13 cellular contexts compared by ENCODE assay signal in the genomic region with DNA sequence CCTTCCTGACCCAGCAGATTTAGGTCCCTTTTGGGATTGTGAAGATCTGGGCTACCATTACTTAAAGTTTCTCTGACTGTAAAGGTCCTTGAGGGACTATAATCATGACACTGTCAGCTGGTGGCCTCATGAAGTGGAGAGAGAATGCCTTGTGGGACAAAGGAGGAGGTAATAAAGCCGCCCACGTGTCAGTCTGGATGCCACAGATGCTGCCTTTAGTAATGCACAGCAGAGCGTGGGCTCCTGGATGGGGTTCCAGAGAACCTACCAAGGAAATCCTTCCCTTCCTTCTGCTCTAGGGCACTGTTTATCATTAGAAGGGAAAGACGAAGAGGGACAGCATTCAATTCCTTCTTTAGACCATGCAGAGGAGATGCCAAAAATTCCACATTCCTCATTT.
DNase-seq lines count a peak whose midpoint lies in the region; ATAC-seq and TF ChIP-seq lines count a peak whose summit lies in the region.
"Had no signal": no experiment of that assay in that cellular context is flagged by ENCODE, and none has a peak within 500 bp of the region (broad histone marks: within the 10 kb centered on the region; RNA-seq: fewer than 3 reads in every experiment).

No MANE protein-coding gene starts in this region.

- no peak overlapping the region for H2AFZ ChIP-seq in IMR-90 (replicated peaks; ENCODE audit: low read length, poor library complexity)

- TF ChIP-seq RAD21 in IMR-90 (IDR thresholded peaks at IDR 0.05; ENCODE audit: low read length) = no peak

- H3K27ac ChIP-seq in IMR-90 (ENCODE audit: insufficient read depth, low read length) = peak overlapping the region; percentile 61
- H3K27ac ChIP-seq in endodermal cell (ENCODE audit: low read depth, low read length) = no peak overlapping the region
- H3K27ac ChIP-seq: C4-2B had no signal

- H2AK5ac ChIP-seq in IMR-90 (ENCODE audit: low read depth, low read length) = peak overlapping the region; percentile 54; the same call in 1 of the 2 replicates

- in situ Hi-C loops in IMR-90 (cut with MboI; ENCODE audit: low sequenced_read_pairs) = no loop called here

- H4K5ac ChIP-seq in IMR-90 (ENCODE audit: low read depth, low read length) = peak overlapping the region; percentile 58

- peak overlapping the region; percentile 77 for H3K18ac ChIP-seq in IMR-90 (ENCODE audit: low read depth, low read length)

- peak overlapping the region; percentile 34 for H2AK9ac ChIP-seq in IMR-90 (replicated peaks; ENCODE audit: low read depth, low read length, poor library complexity)

- H3K9me3 Mint-ChIP-seq in endodermal cell (no peaks in the 10 kb centered on the region), osteocyte (ENCODE audit: unreplicated experiment) (no peaks in the 10 kb centered on the region)

- H4K91ac ChIP-seq in IMR-90 (ENCODE audit: insufficient read depth, low read depth, low read length) = peak overlapping the region; percentile 92

- peaks cover 17% of the 10 kb centered on the region for H3K4me1 ChIP-seq in IMR-90 (ENCODE audit: control insufficient read depth, insufficient read depth, low read length)
- no peaks in the 10 kb centered on the region for H3K4me1 ChIP-seq in endodermal cell (ENCODE audit: control insufficient read depth, insufficient read depth, low read length)

- H3K4me3 Mint-ChIP-seq in endodermal cell (no peak overlapping the region), osteocyte (ENCODE audit: unreplicated experiment) (peak overlapping the region; percentile 29)

- no peaks in the 10 kb centered on the region for H3K27me3 Mint-ChIP-seq in endodermal cell (ENCODE audit: insufficient read depth)
- H3K27me3 Mint-ChIP-seq in osteocyte (ENCODE audit: unreplicated experiment) = no peaks in the 10 kb centered on the region

- peak overlapping the region; percentile 44 to 81; a peak in 3 of 4 replicates for H4K8ac ChIP-seq in IMR-90 (ENCODE audit: low read depth in 2 of 2, low read length in 2 of 2)

- H3K9me3 ChIP-seq in IMR-90 (ENCODE audit: control insufficient read depth, insufficient read depth, low read length) (no peaks in the 10 kb centered on the region), endodermal cell (ENCODE audit: control insufficient read depth, low read length) (no peaks in the 10 kb centered on the region)

- CTCF ChIA-PET in IMR-90 (lab: Yijun Ruan, JAX) = interaction anchor here (1.0 to 1.5 kb wide), 3 partner anchors 19 to 172 kb away, joined by 3 read pairs; no protein-coding TSS in a partner anchor

- TF ChIP-seq CTCF in IMR-90 (conservative IDR thresholded peaks at IDR 0.05; ENCODE audit: low read depth, low read length) (no peak), endodermal cell (conservative IDR thresholded peaks at IDR 0.05) (no peak), osteocyte (IDR thresholded peaks at IDR 0.05) (no peak)

- peak overlapping the region; percentile 68 for H2BK120ac ChIP-seq in IMR-90 (ENCODE audit: low read depth, low read length)

- H3K9me1 ChIP-seq in IMR-90 (ENCODE audit: insufficient read depth, low read length) = peaks cover 5% of the 10 kb centered on the region

- H3K36me3 ChIP-seq in IMR-90 (ENCODE audit: control insufficient read depth, insufficient read depth, low read length) (peaks cover 6% of the 10 kb centered on the region), endodermal cell (ENCODE audit: control insufficient read depth, insufficient read depth, low read length) (peaks cover 7% of the 10 kb centered on the region)

- H3K4me3 ChIP-seq in IMR-90 (ENCODE audit: insufficient read depth, low read depth, low read length) (no peak overlapping the region), endodermal cell (ENCODE audit: low read length) (no peak overlapping the region)

- H3K4me2 ChIP-seq in IMR-90 (ENCODE audit: low read depth, low read length) = peak overlapping the region; percentile 38

- peak overlapping the region; percentile 89 for H2BK15ac ChIP-seq in IMR-90 (ENCODE audit: low read depth, low read length)

- peak overlapping the region; percentile 69 for H2BK20ac ChIP-seq in IMR-90 (ENCODE audit: low read depth, low read length)

- dilution Hi-C loops in IMR-90 (cut with HindIII; ENCODE audit: low sequenced_read_pairs, unreplicated experiment) = no loop called here

- H3K4me1 Mint-ChIP-seq in endodermal cell (peaks cover 16% of the 10 kb centered on the region), osteocyte (ENCODE audit: unreplicated experiment) (peaks cover 80% of the 10 kb centered on the region)

- BruUV-seq in IMR-90 (replicated peaks; lab: Mats Ljungman, UMichigan) = no TSS peak

- H3K4ac ChIP-seq in IMR-90 (ENCODE audit: low read depth, low read length) = peak overlapping the region; percentile 93

- peak overlapping the region; percentile 75 for H3K27ac Mint-ChIP-seq in endodermal cell
- H3K27ac Mint-ChIP-seq in osteocyte (ENCODE audit: unreplicated experiment) = peak overlapping the region; percentile 78

- H3K27me3 ChIP-seq in IMR-90 (ENCODE audit: control insufficient read depth, insufficient read depth, low read length) = no peaks in the 10 kb centered on the region
- H3K27me3 ChIP-seq in endodermal cell (ENCODE audit: control insufficient read depth, insufficient read depth, low read length, poor library complexity, severe bottlenecking) = no peaks in the 10 kb centered on the region

- H4K20me1 ChIP-seq in IMR-90 (ENCODE audit: insufficient read depth, low read length) = peaks cover 14% of the 10 kb centered on the region; the same call in 1 of the 2 replicates

- no peak for TF ChIP-seq POLR2A in IMR-90 (IDR thresholded peaks at IDR 0.05; ENCODE audit: low read depth, low read length)

- ATAC-seq in IMR-90 (ENCODE audit: low read depth) = peak; percentile 13; the same call in 1 of the 2 replicates
- no peak for ATAC-seq in GM18873 (IDR thresholded peaks at IDR 0.05; ENCODE audit: low FRiP score, unreplicated experiment)
- no peak for ATAC-seq in GM19395 (IDR thresholded peaks at IDR 0.05; ENCODE audit: unreplicated experiment)
- ATAC-seq in HG02759 (IDR thresholded peaks at IDR 0.05; ENCODE audit: unreplicated experiment) = no peak

- peak; percentile 12 for DNase-seq in Ammon's horn (ENCODE audit: low spot score)
- DNase-seq in IMR-90 = no peak
- no peak for DNase-seq in endodermal cell
- no peak for DNase-seq in osteocyte (ENCODE audit: extremely low spot score, unreplicated experiment)
- no peak for DNase-seq in medulla oblongata (ENCODE audit: extremely low spot score)
- DNase-seq: cerebellar nuclear complex, NCI-H1930, occipital lobe, SHP77 treated with DMSO at 0.1 percent for 48 hours had no signal

- intact Hi-C loops in IMR-90 (cut with micrococcal nuclease) = loop anchor here (2.0 to 5.0 kb wide), 2 partner anchors 63 to 171 kb away; a partner anchor contains a TSS

- no peak overlapping the region for H3K56ac ChIP-seq in IMR-90 (ENCODE audit: extremely low read depth, insufficient read depth, low read length)

- no peaks in the 10 kb centered on the region for H3K36me3 Mint-ChIP-seq in endodermal cell (ENCODE audit: low read depth)
- peaks cover 17% of the 10 kb centered on the region for H3K36me3 Mint-ChIP-seq in osteocyte (ENCODE audit: unreplicated experiment)

- H3K9ac ChIP-seq in IMR-90 (ENCODE audit: low read depth, low read length) = peak overlapping the region; percentile 32; the same call in 1 of the 2 replicates
- no peak overlapping the region for H3K9ac ChIP-seq in endodermal cell (ENCODE audit: extremely low read depth, low read length, poor library complexity, severe bottlenecking)

- peaks cover 17 to 53% of the 10 kb centered on the region in 2 experiments for H3K79me1 ChIP-seq in IMR-90 (ENCODE audit: low read depth in 1 of 2, low read length in 2 of 2)

- POLR2A ChIA-PET in IMR-90 (lab: Charles Lee; ENCODE audit: unreplicated experiment) = interaction anchor here (1.0 kb wide), 1 partner anchor 61 kb away, joined by 8 read pairs; no protein-coding TSS in a partner anchor

- peak overlapping the region; percentile 98 for H3K23ac ChIP-seq in IMR-90 (ENCODE audit: low read depth, low read length)

- WGBS in IMR-90 (ENCODE audit: extremely low coverage in 2 of 2, insufficient read length in 1 of 2), 2 experiments = no CpG with 5 or more reads among the region's 4 CpGs
- 83 to 93% methylated on average over 2 to 4 of the region's 4 CpGs for WGBS in endodermal cell (ENCODE audit: insufficient coverage in 1 of 2, insufficient read length in 1 of 2), 2 experiments

- H2BK5ac ChIP-seq in IMR-90 (ENCODE audit: low read depth, low read length, poor library complexity, severe bottlenecking) = peak overlapping the region; percentile 89

- peak overlapping the region; percentile 96 for H3K14ac ChIP-seq in IMR-90 (replicated peaks; ENCODE audit: low read depth, low read length)

TF ChIP-seq in IMR-90, 13 proteins besides CTCF, POLR2A, EP300 and RAD21 (continues in another document):
- TF ChIP-seq CEBPB (IDR thresholded peaks at IDR 0.05; ENCODE audit: low read depth, low read length) (no peak), CHD1 (IDR thresholded peaks at IDR 0.05; ENCODE audit: low read depth, low read length) (no peak), FOS (IDR thresholded peaks at IDR 0.05; ENCODE audit: low read depth, low read length) (no peak), RFX5 (IDR thresholded peaks at IDR 0.05; ENCODE audit: low read depth, low read length) (no peak), MAFK (IDR thresholded peaks at IDR 0.05; ENCODE audit: low read depth, low read length) (no peak), NFE2L2 (IDR thresholded peaks at IDR 0.05; ENCODE audit: low read depth, low read length) (no peak), RCOR1 (IDR thresholded peaks at IDR 0.05; ENCODE audit: insufficient replicate concordance, low read length) (no peak), MXI1 (IDR thresholded peaks at IDR 0.05; ENCODE audit: borderline replicate concordance, low read depth, low read length) (no peak), MAZ (IDR thresholded peaks at IDR 0.05; ENCODE audit: borderline replicate concordance, low read depth, low read length) (no peak)
- TF ChIP-seq, protein P1, sequence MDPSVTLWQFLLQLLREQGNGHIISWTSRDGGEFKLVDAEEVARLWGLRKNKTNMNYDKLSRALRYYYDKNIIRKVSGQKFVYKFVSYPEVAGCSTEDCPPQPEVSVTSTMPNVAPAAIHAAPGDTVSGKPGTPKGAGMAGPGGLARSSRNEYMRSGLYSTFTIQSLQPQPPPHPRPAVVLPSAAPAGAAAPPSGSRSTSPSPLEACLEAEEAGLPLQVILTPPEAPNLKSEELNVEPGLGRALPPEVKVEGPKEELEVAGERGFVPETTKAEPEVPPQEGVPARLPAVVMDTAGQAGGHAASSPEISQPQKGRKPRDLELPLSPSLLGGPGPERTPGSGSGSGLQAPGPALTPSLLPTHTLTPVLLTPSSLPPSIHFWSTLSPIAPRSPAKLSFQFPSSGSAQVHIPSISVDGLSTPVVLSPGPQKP (IDR thresholded peaks at IDR 0.05; ENCODE audit: borderline replicate concordance, low read depth, low read length) = no peak
